Comparison of ENCODE assay signal across 9 cellular contexts in genomic region chr18:62324355-62324828, GRCh38. TPM values are rescaled to one million over a fixed set of nuclear protein-coding genes. Genes with fewer than 3 reads are reported as not detected.
A peak's percentile ranks its signal among the peaks of the same experiment; 100 is the strongest.
DNase-seq lines count a peak whose midpoint lies in the region; ATAC-seq, FAIRE-seq and TF ChIP-seq lines count a peak whose summit lies in the region.
"Had no signal": no experiment of that assay in that cellular context is flagged by ENCODE, and none has a peak within 500 bp of the region (broad histone marks: within the 10 kb centered on the region; RNA-seq: fewer than 3 reads in every experiment).

No MANE protein-coding gene starts in this region.

- H3K27ac ChIP-seq in A549 (peak overlapping the region in 1 of 2 experiments; percentile 81; a peak in 2 of 6 replicates), lower lobe of right lung (no peak overlapping the region)
- H3K27ac ChIP-seq: SJCRH30 had no signal

- H3K36me3 ChIP-seq in lower lobe of right lung: no peaks in the 10 kb centered on the region
- H3K36me3 ChIP-seq: SJCRH30 had no signal

- 82% methylated on average over 9 of the region's 10 CpGs for WGBS in A549 (ENCODE audit: missing lambda C conversion rate)

- peak overlapping the region; percentile 94 for H3K4me2 ChIP-seq in A549

- H3K27ac Mint-ChIP-seq in activated T-helper 1 cell treated with anti-CD3 and anti-CD28 coated beads, Interleukin-12 subunit alpha, Interleukin-12 subunit beta, Interleukin-2, Interleukin-4 antibody, amounts not matched to agents 30 ng/mL and 10 ng/mL and 1 ng/mL, durations not matched to agents 14 hours and 24 hours and 36 hours: peak overlapping the region; percentile 87

- POLR2A ChIA-PET in A549 (lab: Yijun Ruan, JAX): no interaction called here

- TF ChIP-seq CTCF in A549 (IDR thresholded peaks at IDR 0.05) (no peak), lower lobe of right lung (IDR thresholded peaks at IDR 0.05) (no peak)

- H3K4me1 ChIP-seq in A549 (peaks cover 12% of the 10 kb centered on the region), lower lobe of right lung (peaks cover 39% of the 10 kb centered on the region)
- H3K4me1 ChIP-seq: SJCRH30 had no signal

- no peak for DNase-seq in A549 (ENCODE audit: low read depth in 1 of 2, low spot score in 1 of 2)
- DNase-seq in activated T-helper 1 cell treated with anti-CD3 and anti-CD28 coated beads, Interleukin-12 subunit alpha, Interleukin-12 subunit beta, Interleukin-2, Interleukin-4 antibody, amounts not matched to agents 30 ng/mL and 10 ng/mL and 1 ng/mL, durations not matched to agents 14 hours and 24 hours and 36 hours (ENCODE audit: low spot score): no peak
- DNase-seq in lower lobe of right lung: no peak
- no peak for DNase-seq in GM12891 (ENCODE audit: insufficient read length, low spot score)
- no peak for DNase-seq in superior temporal gyrus (ENCODE audit: extremely low spot score)
- DNase-seq: SJCRH30 had no signal

- H3K9me3 ChIP-seq in A549 (no peaks in the 10 kb centered on the region), lower lobe of right lung (no peaks in the 10 kb centered on the region)
- H3K9me3 ChIP-seq: SJCRH30 had no signal

- peaks cover 7% of the 10 kb centered on the region for H3K36me3 Mint-ChIP-seq in activated T-helper 1 cell treated with anti-CD3 and anti-CD28 coated beads, Interleukin-12 subunit alpha, Interleukin-12 subunit beta, Interleukin-2, Interleukin-4 antibody, amounts not matched to agents 30 ng/mL and 10 ng/mL and 1 ng/mL, durations not matched to agents 14 hours and 24 hours and 36 hours (ENCODE audit: low read depth)

- no peak for FAIRE-seq in A549 (lab: Jason Lieb, UNC)
- FAIRE-seq in GM12891 (lab: Jason Lieb, UNC): no peak

- intact Hi-C loops in activated T-helper 1 cell treated with anti-CD3 and anti-CD28 coated beads, Interleukin-12 subunit alpha, Interleukin-12 subunit beta, Interleukin-2, Interleukin-4 antibody, amounts not matched to agents 30 ng/mL and 10 ng/mL and 1 ng/mL, durations not matched to agents 14 hours and 24 hours and 36 hours (cut with micrococcal nuclease): loop anchor here (2.0 to 5.0 kb wide), 3 partner anchors 14 to 523 kb away; partner anchors contain the start of gene ZCCHC2
- intact Hi-C loops in lower lobe of right lung (cut with DNase I): no loop called here

- CTCF ChIA-PET in A549 (lab: Yijun Ruan, JAX): interaction anchor here (0.8 to 3.0 kb wide), 7 partner anchors 9 to 259 kb away, joined by 3 to 14 read pairs (median 7); no protein-coding TSS in a partner anchor

- peaks cover 54% of the 10 kb centered on the region for H3K4me1 Mint-ChIP-seq in activated T-helper 1 cell treated with anti-CD3 and anti-CD28 coated beads, Interleukin-12 subunit alpha, Interleukin-12 subunit beta, Interleukin-2, Interleukin-4 antibody, amounts not matched to agents 30 ng/mL and 10 ng/mL and 1 ng/mL, durations not matched to agents 14 hours and 24 hours and 36 hours (ENCODE audit: low read depth)

- no peaks in the 10 kb centered on the region for H3K9me3 Mint-ChIP-seq in activated T-helper 1 cell treated with anti-CD3 and anti-CD28 coated beads, Interleukin-12 subunit alpha, Interleukin-12 subunit beta, Interleukin-2, Interleukin-4 antibody, amounts not matched to agents 30 ng/mL and 10 ng/mL and 1 ng/mL, durations not matched to agents 14 hours and 24 hours and 36 hours

- TF ChIP-seq POLR2A in A549 (IDR thresholded peaks at IDR 0.05; ENCODE audit: low read length) (no peak), GM12891 (IDR thresholded peaks at IDR 0.05; ENCODE audit: low read depth, low read length) (no peak)

- ATAC-seq in A549 (no peak), HG03460 (IDR thresholded peaks at IDR 0.05; ENCODE audit: unreplicated experiment) (peak; percentile 20), lower lobe of right lung (peak in 1 of 2 donors; percentile 3), HG03139 (IDR thresholded peaks at IDR 0.05; ENCODE audit: unreplicated experiment) (no peak), HG02642 (IDR thresholded peaks at IDR 0.05; ENCODE audit: poor library complexity, unreplicated experiment) (no peak)

- peak overlapping the region; percentile 90 for H3K4me3 Mint-ChIP-seq in activated T-helper 1 cell treated with anti-CD3 and anti-CD28 coated beads, Interleukin-12 subunit alpha, Interleukin-12 subunit beta, Interleukin-2, Interleukin-4 antibody, amounts not matched to agents 30 ng/mL and 10 ng/mL and 1 ng/mL, durations not matched to agents 14 hours and 24 hours and 36 hours

- H3K27me3 ChIP-seq in lower lobe of right lung (ENCODE audit: low read depth): peaks cover 34% of the 10 kb centered on the region

- TF ChIP-seq RAD21 in A549 (conservative IDR thresholded peaks at IDR 0.05 in 1 of 2, IDR thresholded peaks at IDR 0.05 in 1 of 2): no peak

- H3K27me3 Mint-ChIP-seq in activated T-helper 1 cell treated with anti-CD3 and anti-CD28 coated beads, Interleukin-12 subunit alpha, Interleukin-12 subunit beta, Interleukin-2, Interleukin-4 antibody, amounts not matched to agents 30 ng/mL and 10 ng/mL and 1 ng/mL, durations not matched to agents 14 hours and 24 hours and 36 hours (ENCODE audit: insufficient read depth): peaks cover 34% of the 10 kb centered on the region

- TF ChIP-seq EP300 in A549 (IDR thresholded peaks at IDR 0.05): no peak

- H3K4me3 ChIP-seq in A549: peak overlapping the region; percentile 70
- peak overlapping the region; percentile 41 for H3K4me3 ChIP-seq in lower lobe of right lung
- H3K4me3 ChIP-seq: SJCRH30 had no signal

TF ChIP-seq in A549, 52 proteins besides CTCF, POLR2A, EP300 and RAD21:
- TF ChIP-seq JUN (IDR thresholded peaks at IDR 0.05) (no peak), NR3C1 (IDR thresholded peaks at IDR 0.05) (no peak), RARB (CRISPR knock-in tag; IDR thresholded peaks at IDR 0.05) (no peak), CEBPB (IDR thresholded peaks at IDR 0.05) (no peak), HOXB13 (CRISPR knock-in tag; IDR thresholded peaks at IDR 0.05; ENCODE audit: low read depth) (no peak), ESRRA (IDR thresholded peaks at IDR 0.05; ENCODE audit: borderline replicate concordance, low read length) (no peak)
- TF ChIP-seq, protein P1, sequence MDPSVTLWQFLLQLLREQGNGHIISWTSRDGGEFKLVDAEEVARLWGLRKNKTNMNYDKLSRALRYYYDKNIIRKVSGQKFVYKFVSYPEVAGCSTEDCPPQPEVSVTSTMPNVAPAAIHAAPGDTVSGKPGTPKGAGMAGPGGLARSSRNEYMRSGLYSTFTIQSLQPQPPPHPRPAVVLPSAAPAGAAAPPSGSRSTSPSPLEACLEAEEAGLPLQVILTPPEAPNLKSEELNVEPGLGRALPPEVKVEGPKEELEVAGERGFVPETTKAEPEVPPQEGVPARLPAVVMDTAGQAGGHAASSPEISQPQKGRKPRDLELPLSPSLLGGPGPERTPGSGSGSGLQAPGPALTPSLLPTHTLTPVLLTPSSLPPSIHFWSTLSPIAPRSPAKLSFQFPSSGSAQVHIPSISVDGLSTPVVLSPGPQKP (IDR thresholded peaks at IDR 0.05; ENCODE audit: low read depth, low read length): no peak
- TF ChIP-seq, protein P2, sequence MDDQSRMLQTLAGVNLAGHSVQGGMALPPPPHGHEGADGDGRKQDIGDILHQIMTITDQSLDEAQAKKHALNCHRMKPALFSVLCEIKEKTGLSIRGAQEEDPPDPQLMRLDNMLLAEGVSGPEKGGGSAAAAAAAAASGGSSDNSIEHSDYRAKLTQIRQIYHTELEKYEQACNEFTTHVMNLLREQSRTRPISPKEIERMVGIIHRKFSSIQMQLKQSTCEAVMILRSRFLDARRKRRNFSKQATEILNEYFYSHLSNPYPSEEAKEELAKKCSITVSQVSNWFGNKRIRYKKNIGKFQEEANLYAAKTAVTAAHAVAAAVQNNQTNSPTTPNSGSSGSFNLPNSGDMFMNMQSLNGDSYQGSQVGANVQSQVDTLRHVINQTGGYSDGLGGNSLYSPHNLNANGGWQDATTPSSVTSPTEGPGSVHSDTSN (IDR thresholded peaks at IDR 0.05): no peak

TF ChIP-seq in GM12891, 5 proteins besides CTCF, POLR2A, EP300 and RAD21:
- TF ChIP-seq POLR2AphosphoS5 (IDR thresholded peaks at IDR 0.05; ENCODE audit: low read depth, low read length): no peak
- no peak for TF ChIP-seq SPI1 (IDR thresholded peaks at IDR 0.05; ENCODE audit: low read depth, low read length)
- TF ChIP-seq PAX5 (IDR thresholded peaks at IDR 0.05; ENCODE audit: insufficient read depth, low read length, severe bottlenecking): no peak
- TF ChIP-seq TAF1 (IDR thresholded peaks at IDR 0.05; ENCODE audit: low read depth, low read length): no peak
- TF ChIP-seq POU2F2 (IDR thresholded peaks at IDR 0.05; ENCODE audit: low read depth, low read length): no peak

RNA-seq across cellular contexts. Expression of gene TNFRSF11A, which starts 0.7 kb away (rescaled TPM):
- 4.0 and 5.2 TPM in 2 replicates for polyA plus RNA-seq in A549 (2011; rRNA removed)
- 3.5 and 4.2 TPM in 2 replicates for polyA plus RNA-seq in A549 (2012; cell fraction: cytosol; rRNA removed)
- polyA plus RNA-seq in A549 (2012; cell fraction: nucleus; rRNA removed): 4.2 and 6.0 TPM in 2 replicates
- 1.9 to 2.1 TPM (median 2.0 TPM) in 3 replicates for polyA plus RNA-seq in A549 (2017; fragmentation: RNase III; extraction: RNeasy Plus Mini Kit Qiagen cat#74134 plus additional on column Dnase treatment)
- polyA minus RNA-seq in A549 (2011; rRNA and poly(A)+ RNA removed): 2.2 and 3.7 TPM in 2 replicates
- 22.9 and 27.1 TPM in 2 replicates for total RNA-seq in activated T-helper 1 cell treated with anti-CD3 and anti-CD28 coated beads, Interleukin-12 subunit alpha, Interleukin-12 subunit beta, Interleukin-2, Interleukin-4 antibody, amounts not matched to agents 30 ng/mL and 10 ng/mL and 1 ng/mL, durations not matched to agents 14 hours and 24 hours and 36 hours
- 3.9 TPM for total RNA-seq in lower lobe of right lung
- 1.2 TPM for polyA plus RNA-seq in GM12891 (2012; ENCODE audit: low read depth, missing spikeins)
